Comparison of ENCODE assay signal across 8 cellular contexts in the genomic region with DNA sequence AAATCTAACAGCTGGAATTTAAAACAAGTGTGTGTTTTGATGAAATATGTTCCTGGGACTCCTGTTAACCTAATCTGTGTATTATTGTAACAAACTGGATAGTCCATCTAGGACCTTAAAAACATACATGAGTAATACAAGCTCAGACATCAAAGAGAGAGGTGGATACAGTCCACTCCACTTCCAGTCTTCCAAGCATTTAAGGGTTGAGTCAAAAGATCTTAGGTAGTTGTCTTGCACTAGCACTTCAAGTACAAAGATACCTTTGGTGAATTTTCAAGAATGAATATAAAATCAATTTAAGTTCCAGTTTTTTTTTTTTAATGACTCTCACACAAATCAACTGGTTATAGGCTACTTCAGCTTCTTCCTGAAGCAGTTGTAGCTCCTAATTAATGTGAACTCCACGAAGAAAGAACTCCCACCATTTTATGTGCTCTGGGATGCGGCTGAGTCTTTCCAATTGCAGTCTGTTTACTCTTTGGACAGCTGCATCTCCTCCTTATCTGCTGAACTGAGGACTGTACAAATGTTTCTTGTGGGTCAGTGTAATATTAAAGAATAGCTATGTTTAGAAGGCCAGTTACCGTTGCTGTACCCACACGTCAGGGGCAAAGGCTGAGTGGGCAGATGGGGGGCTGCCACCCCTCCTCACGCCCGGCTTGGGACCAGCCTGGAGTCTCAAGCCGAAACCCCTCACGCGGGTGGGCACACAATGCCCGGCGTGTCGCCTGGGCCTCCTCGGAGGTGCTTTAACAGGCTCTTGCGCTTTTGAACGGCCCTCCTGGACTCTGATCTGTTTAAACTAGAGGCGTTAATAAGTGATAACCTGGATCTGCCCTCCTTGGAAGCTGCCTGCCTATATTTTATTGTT. TPM values are rescaled to one million over a fixed set of nuclear protein-coding genes. Genes with fewer than 3 reads are reported as not detected.
DNase-seq lines count a peak whose midpoint lies in the region; ATAC-seq lines count a peak whose summit lies in the region.

No MANE protein-coding gene starts in this region.

- peak overlapping the region; percentile 82 for H3K4me2 ChIP-seq in Karpas-422 (ENCODE audit: low read depth, low read length, poor library complexity, severe bottlenecking)
- peak overlapping the region; percentile 100 for H3K4me2 ChIP-seq in mesenchymal stem cell (ENCODE audit: low read length, poor library complexity, severe bottlenecking)

- CTCF ChIA-PET in activated CD4-positive, alpha-beta memory T cell treated with anti-CD3 and anti-CD28 coated beads for 36 hours (lab: Charles Lee), result interaction anchor here (0.7 to 2.0 kb wide), 4 partner anchors 10 to 200 kb away, joined by 3 to 11 read pairs (median 7); no protein-coding TSS in a partner anchor

- no peaks in the 10 kb centered on the region for H3K36me3 ChIP-seq in Karpas-422 (ENCODE audit: insufficient read depth, low read length)
- no peaks in the 10 kb centered on the region for H3K36me3 ChIP-seq in mesenchymal stem cell (ENCODE audit: control insufficient read depth in 1 of 2, insufficient read depth in 2 of 2, low read depth in 1 of 2, low read length in 2 of 2)

- peak overlapping the region; percentile 83 to 99 for H3K4ac ChIP-seq in mesenchymal stem cell (ENCODE audit: low read depth in 1 of 2, low read length in 2 of 2)

- peaks cover 58% of the 10 kb centered on the region for H3K27me3 Mint-ChIP-seq in activated CD4-positive, alpha-beta memory T cell treated with anti-CD3 and anti-CD28 coated beads for 36 hours

- ATAC-seq in HG03039 (IDR thresholded peaks at IDR 0.05; ENCODE audit: unreplicated experiment) (no peak), HG03045 (IDR thresholded peaks at IDR 0.05; ENCODE audit: unreplicated experiment) (no peak)

- H3K4me1 ChIP-seq in Karpas-422 (ENCODE audit: low read length), result peaks cover 44% of the 10 kb centered on the region
- H3K4me1 ChIP-seq in mesenchymal stem cell (ENCODE audit: control insufficient read depth, insufficient read depth, low read depth, low read length), result peaks cover 3% of the 10 kb centered on the region

- peak overlapping the region; percentile 98 for H4K8ac ChIP-seq in mesenchymal stem cell (ENCODE audit: low read length)

- peak overlapping the region; percentile 3 for H2BK15ac ChIP-seq in mesenchymal stem cell (ENCODE audit: low read depth, poor library complexity, severe bottlenecking)

- H3K9me3 Mint-ChIP-seq in activated CD4-positive, alpha-beta memory T cell treated with anti-CD3 and anti-CD28 coated beads for 36 hours, result no peaks in the 10 kb centered on the region

- H3K4me3 Mint-ChIP-seq in activated CD4-positive, alpha-beta memory T cell treated with anti-CD3 and anti-CD28 coated beads for 36 hours, result peak overlapping the region; percentile 47

- H3K14ac ChIP-seq in mesenchymal stem cell (ENCODE audit: low read length in 2 of 2), result peak overlapping the region in 1 of 2 experiments; percentile 99

- H3K79me1 ChIP-seq in mesenchymal stem cell (replicated peaks; ENCODE audit: low read length, poor library complexity, severe bottlenecking), result no peaks in the 10 kb centered on the region

- no peaks in the 10 kb centered on the region for H3K9me2 ChIP-seq in Karpas-422 (replicated peaks; ENCODE audit: insufficient read depth, low read length)

- H2AK5ac ChIP-seq in mesenchymal stem cell (ENCODE audit: low read length, severe bottlenecking), result no peak overlapping the region

- peaks cover 31% of the 10 kb centered on the region for H3K4me1 Mint-ChIP-seq in activated CD4-positive, alpha-beta memory T cell treated with anti-CD3 and anti-CD28 coated beads for 36 hours (ENCODE audit: low read depth)

- H3K27ac ChIP-seq in Karpas-422 (ENCODE audit: low read length) (peak overlapping the region; percentile 96), mesenchymal stem cell (ENCODE audit: low read length, poor library complexity, severe bottlenecking) (peak overlapping the region; percentile 85)

- H2BK12ac ChIP-seq in mesenchymal stem cell (ENCODE audit: low read length in 2 of 2), result peak overlapping the region in 1 of 2 experiments; percentile 82

- H2BK5ac ChIP-seq in mesenchymal stem cell (ENCODE audit: low read depth, low read length, poor library complexity, severe bottlenecking), result peak overlapping the region; percentile 70

- H3K9ac ChIP-seq in Karpas-422 (ENCODE audit: low read length) (peak overlapping the region; percentile 80), mesenchymal stem cell (ENCODE audit: low read length) (peak overlapping the region; percentile 50)

- H3K27me3 ChIP-seq in Karpas-422 (ENCODE audit: low read length), result no peaks in the 10 kb centered on the region
- peaks cover 0 to 95% of the 10 kb centered on the region in 2 experiments for H3K27me3 ChIP-seq in mesenchymal stem cell (ENCODE audit: control insufficient read depth in 1 of 2, insufficient read depth in 1 of 2, low read length in 2 of 2)

- H3K36me3 Mint-ChIP-seq in activated CD4-positive, alpha-beta memory T cell treated with anti-CD3 and anti-CD28 coated beads for 36 hours, result peaks cover 2% of the 10 kb centered on the region

- no peak overlapping the region for H3K27ac Mint-ChIP-seq in activated CD4-positive, alpha-beta memory T cell treated with anti-CD3 and anti-CD28 coated beads for 36 hours

- peak overlapping the region in 1 of 2 experiments; percentile 97 for H3K23ac ChIP-seq in mesenchymal stem cell (ENCODE audit: low read length in 2 of 2)

- WGBS in mesenchymal stem cell, result 0% methylated on average over 10 of the region's 16 CpGs

- H4K91ac ChIP-seq in mesenchymal stem cell (ENCODE audit: low read length), result peak overlapping the region; percentile 91

- H2BK120ac ChIP-seq in mesenchymal stem cell (ENCODE audit: low read depth, low read length), result peak overlapping the region; percentile 21

- peaks cover 37% of the 10 kb centered on the region for H3K79me2 ChIP-seq in Karpas-422 (ENCODE audit: low read length)

- POLR2A ChIA-PET in activated CD4-positive, alpha-beta memory T cell treated with anti-CD3 and anti-CD28 coated beads for 36 hours (lab: Charles Lee), result interaction anchor here (0.6 kb wide), 1 partner anchor 20 kb away, joined by 4 read pairs; no protein-coding TSS in a partner anchor

- DNase-seq in DMS153 (lab: John Stamatoyannopoulos, UW) (peak; percentile 25), Karpas-422 (peak; percentile 69), mesenchymal stem cell (peak; percentile 60), dedifferentiated amniotic fluid mesenchymal stem cell (ENCODE audit: extremely low spot score) (no peak), T-helper 9 cell (no peak)
- no peak for DNase-seq in activated CD4-positive, alpha-beta memory T cell treated with anti-CD3 and anti-CD28 coated beads for 36 hours

- no peaks in the 10 kb centered on the region for H3K9me3 ChIP-seq in Karpas-422 (ENCODE audit: low read length)
- no peaks in the 10 kb centered on the region for H3K9me3 ChIP-seq in mesenchymal stem cell (ENCODE audit: control insufficient read depth, low read length)

- H3K18ac ChIP-seq in mesenchymal stem cell (ENCODE audit: low read depth in 1 of 2, low read length in 2 of 2), result peak overlapping the region; percentile 97 to 99

- no peak overlapping the region for H2AFZ ChIP-seq in Karpas-422 (ENCODE audit: low read length)
- H2AFZ ChIP-seq in mesenchymal stem cell (ENCODE audit: low read depth, low read length), result peak overlapping the region; percentile 76

- intact Hi-C loops in activated CD4-positive, alpha-beta memory T cell treated with anti-CD3 and anti-CD28 coated beads for 36 hours (cut with micrococcal nuclease), result loop anchor here (5.0 kb wide), 1 partner anchor 124 kb away; the partner anchor contains the start of gene CCDC126

- H3K4me3 ChIP-seq in Karpas-422 (ENCODE audit: low read length), result peak overlapping the region; percentile 91
- peak overlapping the region; percentile 79 to 94 for H3K4me3 ChIP-seq in mesenchymal stem cell (ENCODE audit: insufficient read depth in 1 of 2, low read depth in 1 of 2, low read length in 2 of 2)

- no peaks in the 10 kb centered on the region for H4K20me1 ChIP-seq in Karpas-422 (ENCODE audit: insufficient read depth, low read depth, low read length)

RNA-seq across cellular contexts. Expression of gene IGF2BP3, which starts 2.9 kb away (rescaled TPM):
- total RNA-seq in Karpas-422 (2014; rRNA removed; shearing (Covaris generic); ENCODE audit: low replicate concordance), result 61.5 and 120 TPM in 2 replicates
- under 1 TPM; 0.19 to 0.24 TPM for total RNA-seq in activated CD4-positive, alpha-beta memory T cell treated with anti-CD3 and anti-CD28 coated beads for 36 hours
- polyA plus RNA-seq in mesenchymal stem cell (2013, experiment 1 of 2), result 122 TPM
- polyA plus RNA-seq in mesenchymal stem cell (2013, experiment 2 of 2), result 117 TPM

RNA-seq across cellular contexts. Expression of gene TRA2A, which starts 58.6 kb away (rescaled TPM):
- total RNA-seq in Karpas-422 (2014; rRNA removed; shearing (Covaris generic); ENCODE audit: low replicate concordance), result 34.3 and 34.5 TPM in 2 replicates
- 10 to 100 TPM; 75.4 to 77.8 TPM for total RNA-seq in activated CD4-positive, alpha-beta memory T cell treated with anti-CD3 and anti-CD28 coated beads for 36 hours
- polyA plus RNA-seq in mesenchymal stem cell (2013, experiment 1 of 2), result 48.0 TPM
- 49.3 TPM for polyA plus RNA-seq in mesenchymal stem cell (2013, experiment 2 of 2)

Comparison
In these comparisons a context has a peak if more than half of its experiments do, and no peak if none do; other contexts are left out.
1. DNase-seq: peak in DMS153 (single experiment), Karpas-422 (single experiment) and mesenchymal stem cell (single experiment); none in activated CD4-positive, alpha-beta memory T cell treated with anti-CD3 and anti-CD28 coated beads for 36 hours (single experiment), dedifferentiated amniotic fluid mesenchymal stem cell (single experiment) and T-helper 9 cell (single experiment).
2. RNA of gene IGF2BP3, which starts 2.9 kb away (total RNA-seq): 61.5 to 120 TPM in Karpas-422; 0.19 to 0.24 TPM in activated CD4-positive, alpha-beta memory T cell treated with anti-CD3 and anti-CD28 coated beads for 36 hours; every median in the first group is over 10 times any median in the second.